In genomic region chr11:111762526-111762925, GRCh38 we compare ENCODE assay signal across 22 cellular contexts. TPM values are rescaled to one million over a fixed set of nuclear protein-coding genes. Genes with fewer than 3 reads are reported as not detected.
A peak's percentile ranks its signal among the peaks of the same experiment; 100 is the strongest.
DNase-seq lines count a peak whose midpoint lies in the region; ATAC-seq, FAIRE-seq and TF ChIP-seq lines count a peak whose summit lies in the region.
"Had no signal": no experiment of that assay in that cellular context is flagged by ENCODE, and none has a peak within 500 bp of the region (broad histone marks: within the 10 kb centered on the region; RNA-seq: fewer than 3 reads in every experiment).

No MANE protein-coding gene starts in this region.

- intact Hi-C loops in K562 (cut with micrococcal nuclease), result no loop called here

- BruUV-seq in K562 (replicated peaks; lab: Mats Ljungman, UMichigan), result no TSS peak

- TF ChIP-seq RAD21 in K562 (CRISPR knock-in tag; conservative IDR thresholded peaks at IDR 0.05 in 1 of 2, IDR thresholded peaks at IDR 0.05 in 1 of 2), result no peak

- peaks cover 36% of the 10 kb centered on the region for H3K4me1 ChIP-seq in CD4-positive, CD25-positive, alpha-beta regulatory T cell (ENCODE audit: control insufficient read depth, insufficient read depth, low read length, poor library complexity, severe bottlenecking)
- H3K4me1 ChIP-seq in Loucy (ENCODE audit: insufficient read depth, low read length, poor library complexity, severe bottlenecking) (peaks cover 55% of the 10 kb centered on the region), K562 (replicated peaks in 1 of 2; ENCODE audit: control insufficient read depth in 2 of 2, insufficient read depth in 2 of 2, low read length in 2 of 2) (peaks cover 4 to 7% of the 10 kb centered on the region in 2 experiments; a peak in 2 of 5 replicates)

- peaks cover 54% of the 10 kb centered on the region for H3K36me3 Mint-ChIP-seq in CD4-positive, CD25-positive, alpha-beta regulatory T cell
- peaks cover 16% of the 10 kb centered on the region for H3K36me3 Mint-ChIP-seq in neural crest cell (ENCODE audit: low read depth)

- no peak overlapping the region for H3K4me3 ChIP-seq in CD4-positive, CD25-positive, alpha-beta regulatory T cell (ENCODE audit: low read depth, low read length)
- peak overlapping the region; percentile 50 for H3K4me3 ChIP-seq in Loucy (ENCODE audit: low read length, poor library complexity, severe bottlenecking)
- H3K4me3 ChIP-seq in K562, result no peak overlapping the region

- H3K4me2 ChIP-seq in Loucy (ENCODE audit: low read depth, low read length, poor library complexity, severe bottlenecking) (peak overlapping the region; percentile 86), K562 (ENCODE audit: insufficient read depth, low read length) (no peak overlapping the region)

- no peak for ATAC-seq in CD4-positive, CD25-positive, alpha-beta regulatory T cell (ENCODE audit: low read depth in 2 of 2)
- no peak for ATAC-seq in K562
- ATAC-seq in HG03439 (IDR thresholded peaks at IDR 0.05; ENCODE audit: unreplicated experiment), result no peak
- ATAC-seq: Panc1 had no signal

- H3K9me3 ChIP-seq in CD4-positive, CD25-positive, alpha-beta regulatory T cell (ENCODE audit: control insufficient read depth in 2 of 2, low read length in 2 of 2), result no peaks in the 10 kb centered on the region
- H3K9me3 ChIP-seq in Loucy (ENCODE audit: insufficient read depth, low read depth, low read length) (no peaks in the 10 kb centered on the region), K562 (replicated peaks; ENCODE audit: control insufficient read depth, insufficient read depth, low read depth, low read length) (no peaks in the 10 kb centered on the region)

- no peaks in the 10 kb centered on the region for H3F3A ChIP-seq in Loucy (ENCODE audit: low read depth)

- no peak for TF ChIP-seq EP300 in K562 (IDR thresholded peaks at IDR 0.05; ENCODE audit: low read length)

- H2AFZ ChIP-seq in Loucy (ENCODE audit: low read length) (no peak overlapping the region), K562 (ENCODE audit: low read depth, low read length) (no peak overlapping the region)

- peaks cover 22% of the 10 kb centered on the region for H4K20me1 ChIP-seq in Loucy (ENCODE audit: insufficient read depth, low read length, poor library complexity, severe bottlenecking)
- no peaks in the 10 kb centered on the region; the same call in 1 of the 2 replicates for H4K20me1 ChIP-seq in K562 (replicated peaks; ENCODE audit: control insufficient read depth, insufficient read depth, low read length)

- 95% methylated on average over 5 of the region's 5 CpGs for WGBS in K562 (ENCODE audit: insufficient coverage, low coverage, missing lambda C conversion rate)

- in situ Hi-C loops in K562 (cut with MboI), result no loop called here

- DNase-seq in CD4-positive, CD25-positive, alpha-beta regulatory T cell, result no peak
- no peak for DNase-seq in K562 (ENCODE audit: extremely low read depth in 1 of 4, low spot score in 3 of 4)
- DNase-seq in neural crest cell (ENCODE audit: low read depth, low spot score), result no peak
- no peak for DNase-seq in urothelium cell line (ENCODE audit: low spot score)
- no peak for DNase-seq in hypothalamus (lab: John Stamatoyannopoulos, UW)
- DNase-seq: CD4-positive, alpha-beta memory T cell; COR-L47; DMS53; GOT3; HCEC 1CT; KBM-7; MM.1S; NCI-H1048; NCI-H1417; NCI-H2081; NCI-H69; SHP77 had no signal

- peak overlapping the region in 1 of 4 donors; percentile 91 for H3K4me3 Mint-ChIP-seq in CD4-positive, CD25-positive, alpha-beta regulatory T cell
- H3K4me3 Mint-ChIP-seq in neural crest cell, result peak overlapping the region; percentile 74

- TF ChIP-seq CTCF in Loucy (conservative IDR thresholded peaks at IDR 0.05; ENCODE audit: low read length), result no peak
- no peak for TF ChIP-seq CTCF in K562 (IDR thresholded peaks at IDR 0.05 in 2 of 3, conservative IDR thresholded peaks at IDR 0.05 in 1 of 3; ENCODE audit: insufficient read depth in 2 of 3, low read depth in 1 of 3, low read length in 3 of 3)
- no peak for TF ChIP-seq CTCF in neural crest cell (conservative IDR thresholded peaks at IDR 0.05)

- H3K9ac ChIP-seq in Loucy (ENCODE audit: low read depth, low read length, poor library complexity, severe bottlenecking) (no peak overlapping the region), K562 (ENCODE audit: insufficient read depth in 1 of 2, low read depth in 2 of 2, low read length in 2 of 2) (no peak overlapping the region)

- TF ChIP-seq POLR2A in K562 (conservative IDR thresholded peaks at IDR 0.05), result no peak

- H3K4me1 Mint-ChIP-seq in CD4-positive, CD25-positive, alpha-beta regulatory T cell, result peaks cover 17 to 60% (median 49%) of the 10 kb centered on the region in 4 donors
- H3K4me1 Mint-ChIP-seq in neural crest cell, result peaks cover 41% of the 10 kb centered on the region

- CTCF ChIA-PET in K562 (lab: Yijun Ruan, JAX; ENCODE audit: low intra/inter-chr PET ratio), result no interaction called here

- peaks cover 54% of the 10 kb centered on the region for H3K36me3 ChIP-seq in CD4-positive, CD25-positive, alpha-beta regulatory T cell (ENCODE audit: control insufficient read depth, insufficient read depth, low read length)
- H3K36me3 ChIP-seq in Loucy (ENCODE audit: insufficient read depth, low read length), result peaks cover 34% of the 10 kb centered on the region
- peaks cover 72% of the 10 kb centered on the region for H3K36me3 ChIP-seq in K562 (ENCODE audit: control insufficient read depth, insufficient read depth, low read length)

- H3K79me2 ChIP-seq in Loucy (ENCODE audit: insufficient read depth, low read length) (peaks cover 56% of the 10 kb centered on the region), K562 (ENCODE audit: control insufficient read depth, insufficient read depth, low read length) (peaks cover 29% of the 10 kb centered on the region)

- POLR2A ChIA-PET in K562 (lab: Yijun Ruan, JAX), result interaction anchor here (0.6 to 1.3 kb wide), 2 partner anchors 8 to 17 kb away, joined by 3 to 5 read pairs; no protein-coding TSS in a partner anchor

- no peaks in the 10 kb centered on the region for H3K27me3 ChIP-seq in CD4-positive, CD25-positive, alpha-beta regulatory T cell (ENCODE audit: control insufficient read depth, insufficient read depth, low read length)
- H3K27me3 ChIP-seq in Loucy (ENCODE audit: insufficient read depth, low read length, poor library complexity, severe bottlenecking) (no peaks in the 10 kb centered on the region), K562 (ENCODE audit: control insufficient read depth in 2 of 2, insufficient read depth in 2 of 2, low read length in 2 of 2) (no peaks in the 10 kb centered on the region)

- H3K27ac Mint-ChIP-seq in CD4-positive, CD25-positive, alpha-beta regulatory T cell, result peak overlapping the region in 2 of 3 donors; percentile 2 to 18
- no peak overlapping the region for H3K27ac Mint-ChIP-seq in neural crest cell (ENCODE audit: unreplicated experiment)

- no peaks in the 10 kb centered on the region for H3K9me1 ChIP-seq in K562 (ENCODE audit: control insufficient read depth, insufficient read depth, low read length)

- H3K9me3 Mint-ChIP-seq in CD4-positive, CD25-positive, alpha-beta regulatory T cell, result no peaks in the 10 kb centered on the region
- H3K9me3 Mint-ChIP-seq in neural crest cell, result no peaks in the 10 kb centered on the region

- H3K27me3 Mint-ChIP-seq in CD4-positive, CD25-positive, alpha-beta regulatory T cell, result no peaks in the 10 kb centered on the region
- H3K27me3 Mint-ChIP-seq in neural crest cell (ENCODE audit: low read depth), result no peaks in the 10 kb centered on the region
- H3K27me3 Mint-ChIP-seq: CD4-positive, alpha-beta memory T cell had no signal

- no peak overlapping the region for H3K27ac ChIP-seq in CD4-positive, CD25-positive, alpha-beta regulatory T cell (ENCODE audit: insufficient read depth, low read length, poor library complexity, severe bottlenecking)
- no peak overlapping the region for H3K27ac ChIP-seq in K562 (ENCODE audit: extremely low read depth, low read depth, low read length)
- H3K27ac ChIP-seq: HL-60, RWPE1 had no signal

- FAIRE-seq in K562 (lab: Jason Lieb, UNC) (no peak), urothelium cell line (lab: Jason Lieb, UNC) (no peak)

- H3K9me2 ChIP-seq in Loucy (replicated peaks; ENCODE audit: low read depth, low read length), result no peaks in the 10 kb centered on the region

TF ChIP-seq in K562, 482 proteins besides CTCF, POLR2A, EP300 and RAD21 (continues in another document):
- no peak for TF ChIP-seq FOXP4 (CRISPR knock-in tag; IDR thresholded peaks at IDR 0.05; ENCODE audit: borderline replicate concordance)

RNA-seq across cellular contexts. Expression of gene PPP2R1B, which starts 3.7 kb away (rescaled TPM):
- 45.9 TPM for total RNA-seq in CD4-positive, CD25-positive, alpha-beta regulatory T cell
- 10 to 100 TPM; 16.5 to 23.7 (median 21.4) TPM for polyA plus RNA-seq in CD4-positive, CD25-positive, alpha-beta regulatory T cell
- total RNA-seq in K562 (2011; cell fraction: chromatin; rRNA removed; ENCODE audit: low replicate concordance), result 46.5 and 64.1 TPM in 2 replicates
- 22.1 and 22.3 TPM in 2 replicates for total RNA-seq in K562 (2011; cell fraction: nucleolus; rRNA removed)
- 33.6 and 43.7 TPM in 2 replicates for total RNA-seq in K562 (2011; cell fraction: nucleoplasm; rRNA removed)
- total RNA-seq in K562 (2014; rRNA removed) (24.6 and 32.1 TPM in 2 replicates), K562 (2014; rRNA removed; fragmentation: Illumina TruSeq; extraction: Trizol) (39.8 and 46.0 TPM in 2 replicates), K562 (2015; rRNA removed; fragmentation: Illumina TruSeq; extraction: Trizol) (25.1 and 30.4 TPM in 2 replicates), K562 (2021) (57.3 and 57.4 TPM in 2 replicates), neural crest cell (78.0 and 80.4 TPM in 2 replicates)
- polyA plus RNA-seq in K562 (2011; rRNA removed) (33.4 and 48.4 TPM in 2 replicates), K562 (2014; fragmentation: Illumina TruSeq; extraction: Trizol) (36.4 and 39.4 TPM in 2 replicates), K562 (2014; fragmentation: Nextera tagmentation; extraction: Ambion mirVana) (10 to 100 TPM; 50.9 to 68.5 TPM), K562 (2014; rRNA removed) (24.7 and 31.5 TPM in 2 replicates)
- 23.5 and 28.5 TPM in 2 replicates for polyA plus RNA-seq in K562 (2011; cell fraction: cytosol; rRNA removed)
- polyA plus RNA-seq in K562 (2011; cell fraction: nucleus; rRNA removed), result 21.3 and 22.6 TPM in 2 replicates
- polyA plus RNA-seq in K562 (2012), result 16.8 and 30.6 TPM in 2 replicates
- 84.3 and 113 TPM in 2 replicates for polyA minus RNA-seq in K562 (2011; rRNA and poly(A)+ RNA removed)
- 32.5 and 47.0 TPM in 2 replicates for polyA minus RNA-seq in K562 (2011; cell fraction: cytosol; rRNA and poly(A)+ RNA removed)
- polyA minus RNA-seq in K562 (2011; cell fraction: nucleus; rRNA and poly(A)+ RNA removed), result 19.3 and 31.8 TPM in 2 replicates
